ENCODE assay signal across 8 cellular contexts in genomic region chr9:133375116-133375723, GRCh38. TPM values are rescaled to one million over a fixed set of nuclear protein-coding genes. Genes with fewer than 3 reads are reported as not detected.
DNase-seq lines count a peak whose midpoint lies in the region; ATAC-seq and TF ChIP-seq lines count a peak whose summit lies in the region.

No MANE protein-coding gene starts in this region.

- peak overlapping the region; percentile 74 for H3K4me2 ChIP-seq in trophoblast cell (ENCODE audit: low read length)

- peaks cover 4 to 5% of the 10 kb centered on the region in 2 experiments for H3K4me1 ChIP-seq in trophoblast cell (ENCODE audit: control insufficient read depth in 1 of 2, insufficient read depth in 2 of 2, low read length in 2 of 2)

- H2BK120ac ChIP-seq in trophoblast cell (ENCODE audit: insufficient read depth, low read length, poor library complexity), result peak overlapping the region; percentile 98

- H2AFZ ChIP-seq in trophoblast cell (ENCODE audit: insufficient read depth, low read length, poor library complexity), result peak overlapping the region; percentile 31

- peaks cover 4% of the 10 kb centered on the region for H3K9me3 Mint-ChIP-seq in WTC11

- CTCF ChIA-PET in WTC11 (lab: Charles Lee), result interaction anchor here (0.6 to 1.3 kb wide), 4 partner anchors 27 to 231 kb away, joined by 3 to 5 read pairs (median 4); partner anchors contain the start of genes MED22 and RPL7A

- peaks cover 3% of the 10 kb centered on the region for H3K9me3 ChIP-seq in trophoblast cell (ENCODE audit: insufficient read depth, low read depth, low read length)

- peak overlapping the region; percentile 99 for H3K18ac ChIP-seq in trophoblast cell (ENCODE audit: low read length)

- peaks cover 28% of the 10 kb centered on the region for H3K79me2 ChIP-seq in trophoblast cell (ENCODE audit: control insufficient read depth, insufficient read depth, low read length, poor library complexity)

- peak overlapping the region; percentile 37 for H3K23ac ChIP-seq in trophoblast cell (ENCODE audit: low read length)

- H4K91ac ChIP-seq in trophoblast cell (ENCODE audit: low read depth, low read length), result peak overlapping the region; percentile 99

- H2AK5ac ChIP-seq in trophoblast cell (ENCODE audit: low read length), result peak overlapping the region; percentile 92

- peaks cover 30% of the 10 kb centered on the region for H3K27me3 Mint-ChIP-seq in WTC11 (ENCODE audit: low read depth)

- TF ChIP-seq CTCF in WTC11 (IDR thresholded peaks at IDR 0.05), result no peak; the same call in 1 of the 2 replicates
- peak; percentile 16 for TF ChIP-seq CTCF in fibroblast of villous mesenchyme (IDR thresholded peaks at IDR 0.05; ENCODE audit: insufficient read depth, low read depth, low read length)

- H3K27ac Mint-ChIP-seq in WTC11, result peak overlapping the region; percentile 96

- H3K4me3 Mint-ChIP-seq in WTC11, result peak overlapping the region; percentile 98

- H3K9ac ChIP-seq in trophoblast cell (ENCODE audit: low read length), result peak overlapping the region; percentile 99

- H3K36me3 ChIP-seq in trophoblast cell (ENCODE audit: control insufficient read depth in 1 of 2, insufficient read depth in 2 of 2, low read length in 2 of 2), result peaks cover 28 to 29% of the 10 kb centered on the region in 2 experiments

- H3K4ac ChIP-seq in trophoblast cell (ENCODE audit: low read depth, low read length), result peak overlapping the region; percentile 100

- no CpG with 5 or more reads among the region's 39 CpGs for WGBS in trophoblast cell (ENCODE audit: extremely low coverage, insufficient coverage, insufficient read length)

- peak overlapping the region; percentile 89 for H3K4me3 ChIP-seq in fibroblast of villous mesenchyme (ENCODE audit: low read depth, low read length)
- peak overlapping the region; percentile 97 for H3K4me3 ChIP-seq in trophoblast cell (ENCODE audit: low read depth, low read length)

- H4K8ac ChIP-seq in trophoblast cell (ENCODE audit: low read depth, low read length), result peak overlapping the region; percentile 96

- peak overlapping the region; percentile 96 for H3K27ac ChIP-seq in trophoblast cell (ENCODE audit: low read depth, low read length)

- peak overlapping the region; percentile 99 for H3K14ac ChIP-seq in trophoblast cell (ENCODE audit: low read length)

- H3K79me1 ChIP-seq in trophoblast cell (ENCODE audit: low read length), result peaks cover 17% of the 10 kb centered on the region

- POLR2A ChIA-PET in WTC11 (lab: Charles Lee), result interaction anchor here (1.0 kb wide), 1 partner anchor 27 kb away, joined by 3 read pairs; the partner anchor contains the start of genes MED22 and RPL7A

- peak overlapping the region; percentile 87 for H4K12ac ChIP-seq in trophoblast cell (ENCODE audit: low read depth, low read length)

- peaks cover 17% of the 10 kb centered on the region for H3K4me1 Mint-ChIP-seq in WTC11

- DNase-seq in DMS53 (lab: John Stamatoyannopoulos, UW) (peak; percentile 72), HT1080 (ENCODE audit: low read depth) (peak; percentile 36), WTC11 (ENCODE audit: low spot score) (peak; percentile 35), fibroblast of villous mesenchyme (ENCODE audit: low read depth) (peak; percentile 74), trophoblast cell (peak; percentile 59 to 84), DMS114 treated with DMSO at 0.1 percent for 48 hours (lab: John Stamatoyannopoulos, UW; ENCODE audit: unreplicated experiment) (no peak), hippocampal formation (lab: John Stamatoyannopoulos, UW) (no peak)

- peak; percentile 5 for ATAC-seq in GM19397 (IDR thresholded peaks at IDR 0.05; ENCODE audit: unreplicated experiment)
- ATAC-seq in WTC11, result peak; percentile 3

- H3K36me3 Mint-ChIP-seq in WTC11, result peaks cover 25% of the 10 kb centered on the region

- no peaks in the 10 kb centered on the region for H3K27me3 ChIP-seq in trophoblast cell (ENCODE audit: insufficient read depth, low read length)

- H2BK5ac ChIP-seq in trophoblast cell (ENCODE audit: low read depth, low read length, poor library complexity), result peak overlapping the region; percentile 96

- no peak overlapping the region for H2BK12ac ChIP-seq in trophoblast cell (ENCODE audit: low read length)

TF ChIP-seq in WTC11, 78 proteins besides CTCF, POLR2A, EP300 and RAD21 (continues in another document):
- TF ChIP-seq, protein P1, sequence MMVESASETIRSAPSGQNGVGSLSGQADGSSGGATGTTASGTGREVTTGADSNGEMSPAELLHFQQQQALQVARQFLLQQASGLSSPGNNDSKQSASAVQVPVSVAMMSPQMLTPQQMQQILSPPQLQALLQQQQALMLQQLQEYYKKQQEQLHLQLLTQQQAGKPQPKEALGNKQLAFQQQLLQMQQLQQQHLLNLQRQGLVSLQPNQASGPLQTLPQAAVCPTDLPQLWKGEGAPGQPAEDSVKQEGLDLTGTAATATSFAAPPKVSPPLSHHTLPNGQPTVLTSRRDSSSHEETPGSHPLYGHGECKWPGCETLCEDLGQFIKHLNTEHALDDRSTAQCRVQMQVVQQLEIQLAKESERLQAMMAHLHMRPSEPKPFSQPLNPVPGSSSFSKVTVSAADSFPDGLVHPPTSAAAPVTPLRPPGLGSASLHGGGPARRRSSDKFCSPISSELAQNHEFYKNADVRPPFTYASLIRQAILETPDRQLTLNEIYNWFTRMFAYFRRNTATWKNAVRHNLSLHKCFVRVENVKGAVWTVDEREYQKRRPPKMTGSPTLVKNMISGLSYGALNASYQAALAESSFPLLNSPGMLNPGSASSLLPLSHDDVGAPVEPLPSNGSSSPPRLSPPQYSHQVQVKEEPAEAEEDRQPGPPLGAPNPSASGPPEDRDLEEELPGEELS (CRISPR knock-in tag; IDR thresholded peaks at IDR 0.05), result no peak
- no peak for TF ChIP-seq ZNF512 (CRISPR knock-in tag; IDR thresholded peaks at IDR 0.05; ENCODE audit: borderline replicate concordance)
- no peak for TF ChIP-seq HMGA2 (CRISPR knock-in tag; IDR thresholded peaks at IDR 0.05)
- TF ChIP-seq MYBL2 (CRISPR knock-in tag; IDR thresholded peaks at IDR 0.05), result no peak; the same call in 1 of the 2 replicates
- no peak for TF ChIP-seq NR3C1 (CRISPR knock-in tag; conservative IDR thresholded peaks at IDR 0.05; ENCODE audit: low read depth)
- no peak for TF ChIP-seq IRF2 (CRISPR knock-in tag; IDR thresholded peaks at IDR 0.05; ENCODE audit: borderline replicate concordance, low read depth)
- TF ChIP-seq EMX1 (CRISPR knock-in tag; IDR thresholded peaks at IDR 0.05), result no peak

RNA-seq across cellular contexts. Expression of gene SURF4, which starts 0.6 kb away (rescaled TPM):
- 220 and 286 TPM in 2 replicates for total RNA-seq in HT1080 (2014; rRNA removed; shearing (Covaris generic))
- polyA plus RNA-seq in HT1080 (2015; cell fraction: cytosol; rRNA removed), result 222 and 237 TPM in 2 replicates
- 143 and 144 TPM in 2 replicates for polyA plus RNA-seq in HT1080 (2015; cell fraction: nucleus; rRNA removed)
- total RNA-seq in WTC11 (2021) (171 to 173 TPM (median 173 TPM) in 3 replicates), fibroblast of villous mesenchyme (403 and 513 TPM in 2 replicates)
- polyA plus RNA-seq in trophoblast cell (2013), result 307 and 319 TPM in 2 replicates

RNA-seq across cellular contexts. Expression of gene STKLD1, which starts 0.9 kb away (rescaled TPM):
- total RNA-seq in HT1080 (2014; rRNA removed; shearing (Covaris generic)), result not detected in 2 replicates
- 0.33 and 0.48 TPM in 2 replicates for polyA plus RNA-seq in HT1080 (2015; cell fraction: cytosol; rRNA removed)
- polyA plus RNA-seq in HT1080 (2015; cell fraction: nucleus; rRNA removed), result 0.18 and 0.20 TPM in 2 replicates
- total RNA-seq in WTC11 (2021) (0.94 to 1.6 TPM (median 0.98 TPM) in 3 replicates), fibroblast of villous mesenchyme (0.32 and 2.6 TPM in 2 replicates)
- 0.18 and 0.79 TPM in 2 replicates for polyA plus RNA-seq in trophoblast cell (2013)

RNA-seq across cellular contexts. Expression of gene SURF2, which starts 18.9 kb away (rescaled TPM):
- total RNA-seq in HT1080 (2014; rRNA removed; shearing (Covaris generic)), result 92.7 and 110 TPM in 2 replicates
- polyA plus RNA-seq in HT1080 (2015; cell fraction: cytosol; rRNA removed), result 39.5 and 47.1 TPM in 2 replicates
- 15.9 and 18.4 TPM in 2 replicates for polyA plus RNA-seq in HT1080 (2015; cell fraction: nucleus; rRNA removed)
- total RNA-seq in WTC11 (2021) (26.3 to 33.3 TPM (median 28.8 TPM) in 3 replicates), fibroblast of villous mesenchyme (12.1 and 16.1 TPM in 2 replicates)
- 26.2 and 28.9 TPM in 2 replicates for polyA plus RNA-seq in trophoblast cell (2013)

RNA-seq across cellular contexts. Expression of gene SURF1, which starts 18.9 kb away (rescaled TPM):
- 35.3 and 40.9 TPM in 2 replicates for total RNA-seq in HT1080 (2014; rRNA removed; shearing (Covaris generic))
- 27.6 and 38.4 TPM in 2 replicates for polyA plus RNA-seq in HT1080 (2015; cell fraction: cytosol; rRNA removed)
- polyA plus RNA-seq in HT1080 (2015; cell fraction: nucleus; rRNA removed), result 21.6 and 31.8 TPM in 2 replicates
- total RNA-seq in WTC11 (2021) (33.3 to 36.4 TPM (median 35.6 TPM) in 3 replicates), fibroblast of villous mesenchyme (13.4 and 14.2 TPM in 2 replicates)
- 21.3 and 22.9 TPM in 2 replicates for polyA plus RNA-seq in trophoblast cell (2013)

RNA-seq across cellular contexts. Expression of gene RPL7A, which starts 27.2 kb away (rescaled TPM):
- 2,307 and 2,771 TPM in 2 replicates for total RNA-seq in HT1080 (2014; rRNA removed; shearing (Covaris generic))
- 2,953 and 3,201 TPM in 2 replicates for polyA plus RNA-seq in HT1080 (2015; cell fraction: cytosol; rRNA removed)
- 1,192 and 1,283 TPM in 2 replicates for polyA plus RNA-seq in HT1080 (2015; cell fraction: nucleus; rRNA removed)
- 2,747 to 3,149 TPM (median 3,142 TPM) in 3 replicates for total RNA-seq in WTC11 (2021)
- total RNA-seq in fibroblast of villous mesenchyme, result 1,651 and 1,997 TPM in 2 replicates
- 1,644 and 1,714 TPM in 2 replicates for polyA plus RNA-seq in trophoblast cell (2013)

Comparison
In these comparisons a context has a peak if more than half of its experiments do, and no peak if none do; other contexts are left out.
1. DNase-seq: peak in DMS53 (single experiment), HT1080 (single experiment), WTC11 (single experiment), fibroblast of villous mesenchyme (single experiment) and trophoblast cell (2 of 2); none in DMS114 treated with DMSO at 0.1 percent for 48 hours (single experiment) and hippocampal formation (0 of 2).